34 cellular contexts compared by ENCODE assay signal in the genomic region with DNA sequence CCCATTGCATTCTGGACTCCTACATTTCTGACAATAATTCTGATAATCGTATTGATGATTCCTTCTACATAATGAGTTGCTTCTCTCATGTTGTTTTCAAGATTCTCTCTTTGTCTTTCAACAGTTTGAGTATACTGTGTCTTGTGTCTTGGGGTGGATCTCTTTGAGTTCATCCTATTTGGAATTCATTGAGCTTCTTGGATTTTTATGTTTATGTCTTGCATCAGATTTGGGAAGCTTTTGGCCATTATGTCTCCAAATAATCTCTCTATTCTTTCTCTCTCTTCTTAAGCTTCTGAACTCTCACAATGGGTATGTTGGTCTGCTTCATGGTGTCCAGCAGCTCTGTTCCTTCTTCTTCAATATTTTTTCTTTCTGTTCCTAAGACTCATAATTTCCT.
DNase-seq lines count a peak whose midpoint lies in the region; ATAC-seq and TF ChIP-seq lines count a peak whose summit lies in the region.
"Had no signal": no experiment of that assay in that cellular context is flagged by ENCODE, and none has a peak within 500 bp of the region (broad histone marks: within the 10 kb centered on the region; RNA-seq: fewer than 3 reads in every experiment).

No MANE protein-coding gene starts in this region.

- no peaks in the 10 kb centered on the region for H3K27me3 ChIP-seq in SK-N-SH (ENCODE audit: insufficient read depth)
- no peaks in the 10 kb centered on the region for H3K27me3 ChIP-seq in endodermal cell (ENCODE audit: control insufficient read depth, insufficient read depth, low read length, poor library complexity, severe bottlenecking)
- H3K27me3 ChIP-seq in BE2C, result no peaks in the 10 kb centered on the region
- H3K27me3 ChIP-seq: BLaER1; BLaER1 treated with 17β-estradiol and CSF1 and Interleukin-3, amounts not matched to agents 10 nM and 100 nM had no signal

- POLR2A ChIA-PET in SK-N-SH (lab: Yijun Ruan, JAX), result no interaction called here
- POLR2A ChIA-PET in HEK293 (lab: Yijun Ruan, JAX), result no interaction called here

- H3K4me2 ChIP-seq in SK-N-SH, result no peak overlapping the region
- H3K4me2 ChIP-seq: A549; BLaER1; BLaER1 treated with 17β-estradiol and CSF1 and Interleukin-3, amounts not matched to agents 10 nM and 100 nM had no signal

- H3F3A ChIP-seq in SK-N-SH (replicated peaks; ENCODE audit: insufficient read depth), result no peaks in the 10 kb centered on the region

- peaks cover 40% of the 10 kb centered on the region for H3K9me3 Mint-ChIP-seq in endodermal cell
- peaks cover 1% of the 10 kb centered on the region for H3K9me3 Mint-ChIP-seq in endothelial cell (ENCODE audit: unreplicated experiment)

- DNase-seq in SK-N-SH (no peak), endodermal cell (no peak), endothelial cell (ENCODE audit: low spot score) (no peak), GOT3 (lab: John Stamatoyannopoulos, UW) (no peak), amygdala (lab: John Stamatoyannopoulos, UW) (no peak), BE2C (no peak)
- DNase-seq: 8988T; ACHN; AML-193; C1 segment of cervical spinal cord; Caco-2; Calu3; CD4-positive, alpha-beta memory T cell; CD4-positive, alpha-beta T cell; CD4-positive, CD25-positive, alpha-beta regulatory T cell; CD8-positive, alpha-beta memory T cell; CD8-positive, alpha-beta T cell; COR-L47; DMS 273 treated with DMSO at 0.1 percent for 48 hours; DMS153; DMS53; DMS79; DMS79 treated with DMSO at 0.1 percent for 48 hours; DND-41; EL had no signal

- no peak overlapping the region for H3K27ac Mint-ChIP-seq in endodermal cell
- H3K27ac Mint-ChIP-seq in endothelial cell (ENCODE audit: unreplicated experiment), result peak overlapping the region; percentile 98
- H3K27ac Mint-ChIP-seq: B cell; CD14-positive monocyte; CD4-positive, alpha-beta memory T cell; CD4-positive, alpha-beta T cell; CD4-positive, CD25-positive, alpha-beta regulatory T cell; CD8-positive, alpha-beta memory T cell; CD8-positive, alpha-beta T cell had no signal

- H3K9ac ChIP-seq in SK-N-SH, result no peak overlapping the region
- H3K9ac ChIP-seq in endodermal cell (ENCODE audit: extremely low read depth, low read length, poor library complexity, severe bottlenecking), result no peak overlapping the region
- H3K9ac ChIP-seq: BLaER1; BLaER1 treated with 17β-estradiol and CSF1 and Interleukin-3, amounts not matched to agents 10 nM and 100 nM had no signal

- no peak for TF ChIP-seq EP300 in SK-N-SH (IDR thresholded peaks at IDR 0.05; ENCODE audit: borderline replicate concordance in 1 of 2, low read depth in 1 of 2, low read length in 1 of 2)

- no peak overlapping the region for H3K27ac ChIP-seq in SK-N-SH (ENCODE audit: low read depth in 2 of 2, low read length in 1 of 2)
- no peak overlapping the region for H3K27ac ChIP-seq in HEK293 (ENCODE audit: extremely low read depth, low read depth, low read length)
- H3K27ac ChIP-seq in endodermal cell (ENCODE audit: low read depth, low read length), result no peak overlapping the region
- H3K27ac ChIP-seq: 22Rv1; A549; BLaER1; BLaER1 treated with 17β-estradiol and CSF1 and Interleukin-3, amounts not matched to agents 10 nM and 100 nM; C4-2B had no signal

- CTCF ChIA-PET in SK-N-SH (lab: Yijun Ruan, JAX), result no interaction called here
- CTCF ChIA-PET in HEK293 (lab: Yijun Ruan, JAX), result no interaction called here

- no peak for TF ChIP-seq RAD21 in SK-N-SH (IDR thresholded peaks at IDR 0.05; ENCODE audit: low read length)

- no peaks in the 10 kb centered on the region for H3K9me3 ChIP-seq in SK-N-SH
- H3K9me3 ChIP-seq in HEK293 (ENCODE audit: control insufficient read depth, insufficient read depth, low read depth, low read length), result no peaks in the 10 kb centered on the region
- peaks cover 47% of the 10 kb centered on the region for H3K9me3 ChIP-seq in endodermal cell (ENCODE audit: control insufficient read depth, low read length)
- no peaks in the 10 kb centered on the region for H3K9me3 ChIP-seq in BE2C
- H3K9me3 ChIP-seq: A549 had no signal

- H3K4me3 Mint-ChIP-seq in endodermal cell, result no peak overlapping the region
- H3K4me3 Mint-ChIP-seq in endothelial cell (ENCODE audit: unreplicated experiment), result no peak overlapping the region
- H3K4me3 Mint-ChIP-seq: B cell; CD14-positive monocyte; CD4-positive, alpha-beta memory T cell; CD4-positive, alpha-beta T cell; CD4-positive, CD25-positive, alpha-beta regulatory T cell; CD8-positive, alpha-beta memory T cell; CD8-positive, alpha-beta T cell had no signal

- H3K36me3 Mint-ChIP-seq in endodermal cell (ENCODE audit: low read depth), result peaks cover 14% of the 10 kb centered on the region
- peaks cover 9% of the 10 kb centered on the region for H3K36me3 Mint-ChIP-seq in endothelial cell (ENCODE audit: low read depth, unreplicated experiment)
- H3K36me3 Mint-ChIP-seq: CD14-positive monocyte; CD4-positive, alpha-beta memory T cell; CD4-positive, CD25-positive, alpha-beta regulatory T cell; CD8-positive, alpha-beta memory T cell; CD8-positive, alpha-beta T cell had no signal

- H3K4me1 ChIP-seq in SK-N-SH (ENCODE audit: control insufficient read depth in 1 of 2, insufficient read depth in 2 of 2, low read depth in 1 of 2, low read length in 1 of 2) (no peaks in the 10 kb centered on the region), HEK293 (ENCODE audit: control insufficient read depth, insufficient read depth, low read length) (no peaks in the 10 kb centered on the region), endodermal cell (ENCODE audit: control insufficient read depth, insufficient read depth, low read length) (peaks cover 7% of the 10 kb centered on the region), BE2C (no peaks in the 10 kb centered on the region)
- H3K4me1 ChIP-seq: A549; BLaER1; BLaER1 treated with 17β-estradiol and CSF1 and Interleukin-3, amounts not matched to agents 10 nM and 100 nM; Caco-2 had no signal

- no peaks in the 10 kb centered on the region for H4K20me1 ChIP-seq in SK-N-SH (ENCODE audit: insufficient read depth)
- H4K20me1 ChIP-seq: BLaER1; BLaER1 treated with 17β-estradiol and CSF1 and Interleukin-3, amounts not matched to agents 10 nM and 100 nM had no signal

- H3K9me2 ChIP-seq in SK-N-SH, result no peaks in the 10 kb centered on the region

- WGBS in SK-N-SH (ENCODE audit: low lambda C conversion rate), result 39% methylated on average over 1 of the region's 1 CpG
- WGBS in endodermal cell (ENCODE audit: insufficient coverage in 1 of 2, insufficient read length in 1 of 2), 2 experiments, result 93% methylated on average over 1 of the region's 1 CpG; no CpG with 5 or more reads in 1 of the 2 experiments

- no peak overlapping the region for H3K4me3 ChIP-seq in SK-N-SH (ENCODE audit: low read depth in 2 of 2, low read length in 1 of 2)
- no peak overlapping the region for H3K4me3 ChIP-seq in HEK293 (ENCODE audit: low read depth, low read length)
- peak overlapping the region; percentile 41 for H3K4me3 ChIP-seq in endodermal cell (ENCODE audit: low read length)
- no peak overlapping the region for H3K4me3 ChIP-seq in BE2C (ENCODE audit: low read depth, low read length)
- H3K4me3 ChIP-seq: A549; BLaER1; BLaER1 treated with 17β-estradiol and CSF1 and Interleukin-3, amounts not matched to agents 10 nM and 100 nM had no signal

- H3K36me3 ChIP-seq in SK-N-SH (replicated peaks in 1 of 2; ENCODE audit: control insufficient read depth in 1 of 2, insufficient read depth in 2 of 2, low read length in 1 of 2) (no peaks in the 10 kb centered on the region), HEK293 (ENCODE audit: control insufficient read depth in 2 of 2, insufficient read depth in 1 of 2, low read length in 2 of 2) (no peaks in the 10 kb centered on the region), endodermal cell (ENCODE audit: control insufficient read depth, insufficient read depth, low read length) (no peaks in the 10 kb centered on the region), BE2C (no peaks in the 10 kb centered on the region)
- H3K36me3 ChIP-seq: BLaER1; BLaER1 treated with 17β-estradiol and CSF1 and Interleukin-3, amounts not matched to agents 10 nM and 100 nM had no signal

- peaks cover 19% of the 10 kb centered on the region for H3K4me1 Mint-ChIP-seq in endodermal cell
- H3K4me1 Mint-ChIP-seq in endothelial cell (ENCODE audit: unreplicated experiment), result peaks cover 35% of the 10 kb centered on the region
- H3K4me1 Mint-ChIP-seq: B cell; CD14-positive monocyte; CD4-positive, alpha-beta memory T cell; CD4-positive, CD25-positive, alpha-beta regulatory T cell; CD8-positive, alpha-beta memory T cell had no signal

- ATAC-seq in SK-N-SH treated with all-trans-retinoic acid at 6 μM for 48 hours, result no peak
- ATAC-seq: A549; CD8-positive, alpha-beta T cell had no signal

- H2AFZ ChIP-seq in SK-N-SH (ENCODE audit: low read depth), result no peak overlapping the region

- no peak for TF ChIP-seq CTCF in SK-N-SH (IDR thresholded peaks at IDR 0.05)
- no peak for TF ChIP-seq CTCF in HEK293 (tag by site-specific recombination; IDR thresholded peaks at IDR 0.05)
- no peak for TF ChIP-seq CTCF in endodermal cell (conservative IDR thresholded peaks at IDR 0.05)
- no peak for TF ChIP-seq CTCF in endothelial cell (IDR thresholded peaks at IDR 0.05; ENCODE audit: unreplicated experiment)
- no peak for TF ChIP-seq CTCF in BE2C (IDR thresholded peaks at IDR 0.05; ENCODE audit: low read depth, low read length)

- H3K27me3 Mint-ChIP-seq in endodermal cell (ENCODE audit: insufficient read depth) (no peaks in the 10 kb centered on the region), endothelial cell (ENCODE audit: unreplicated experiment) (peaks cover 1% of the 10 kb centered on the region)
- H3K27me3 Mint-ChIP-seq: B cell; CD4-positive, alpha-beta memory T cell; CD4-positive, alpha-beta T cell; CD4-positive, CD25-positive, alpha-beta regulatory T cell had no signal

- no peaks in the 10 kb centered on the region for H3K79me2 ChIP-seq in SK-N-SH (ENCODE audit: insufficient read depth)

TF ChIP-seq in SK-N-SH treated with all-trans-retinoic acid at 6 μM for 48 hours, 23 proteins besides CTCF, POLR2A, EP300 and RAD21:
- TF ChIP-seq ZFP30 (CRISPR knock-in tag; IDR thresholded peaks at IDR 0.05), result peak; percentile 47; the same call in 1 of the 2 replicates
- no peak for TF ChIP-seq ARNTL (CRISPR knock-in tag; IDR thresholded peaks at IDR 0.05; ENCODE audit: borderline replicate concordance, low read depth)
TF ChIP-seq in SK-N-SH treated with all-trans-retinoic acid at 6 μM for 48 hours: peak in this region for 1.

TF ChIP-seq in HEK293, 187 proteins besides CTCF, POLR2A, EP300 and RAD21:
- TF ChIP-seq ZNF664 (tag by site-specific recombination; IDR thresholded peaks at IDR 0.05), result no peak
- TF ChIP-seq ZFP69B (tag by site-specific recombination; IDR thresholded peaks at IDR 0.05), result no peak
- TF ChIP-seq ZNF558 (tag by site-specific recombination; IDR thresholded peaks at IDR 0.05), result peak; percentile 90
